In genomic region chr2:27792759-27793158, GRCh38 we compare ENCODE assay signal across 15 cellular contexts. TPM values are rescaled to one million over a fixed set of nuclear protein-coding genes. Genes with fewer than 3 reads are reported as not detected.
A peak's percentile ranks its signal among the peaks of the same experiment; 100 is the strongest.
DNase-seq lines count a peak whose midpoint lies in the region; ATAC-seq, FAIRE-seq and TF ChIP-seq lines count a peak whose summit lies in the region.
"Had no signal": no experiment of that assay in that cellular context is flagged by ENCODE, and none has a peak within 500 bp of the region (broad histone marks: within the 10 kb centered on the region; RNA-seq: fewer than 3 reads in every experiment).

No MANE protein-coding gene starts in this region.

- intact Hi-C loops in ascending aorta (cut with DNase I) (no loop called here), sigmoid colon (cut with DNase I) (no loop called here), cardiac septum (cut with DNase I) (no loop called here)

- peak; percentile 62 for FAIRE-seq in keratinocyte (lab: Jason Lieb, UNC)

- DNase-seq in Daoy (ENCODE audit: low read depth) (peak; percentile 64), NB4 (ENCODE audit: low read depth) (peak; percentile 63), astrocyte of the spinal cord (ENCODE audit: low read depth, low spot score) (peak; percentile 54), keratinocyte (ENCODE audit: low read depth, low spot score) (no peak), ascending aorta (ENCODE audit: low spot score in 2 of 2) (no peak), sigmoid colon (no peak), cardiac septum (ENCODE audit: low spot score) (no peak)
- DNase-seq: activated naive CD4-positive, alpha-beta T cell; C1 segment of cervical spinal cord; effector memory CD8-positive, alpha-beta T cell; left cardiac atrium; NCI-H1092 treated with DMSO at 0.1 percent for 48 hours had no signal

- H3K9me3 ChIP-seq in keratinocyte (ENCODE audit: control insufficient read depth, low read depth, low read length) (no peaks in the 10 kb centered on the region), ascending aorta (no peaks in the 10 kb centered on the region), sigmoid colon (no peaks in the 10 kb centered on the region)
- H3K9me3 ChIP-seq: prostate gland had no signal

- no peak for TF ChIP-seq EP300 in sigmoid colon (IDR thresholded peaks at IDR 0.05)

- TF ChIP-seq POLR2A in NB4 (IDR thresholded peaks at IDR 0.05; ENCODE audit: extremely low read depth, insufficient read length) (no peak), sigmoid colon (IDR thresholded peaks at IDR 0.05) (no peak)

- H3K4me3 ChIP-seq in NB4 (ENCODE audit: low read depth, low read length) (no peak overlapping the region), astrocyte of the spinal cord (ENCODE audit: low read depth, low read length) (no peak overlapping the region), keratinocyte (ENCODE audit: control insufficient read depth in 2 of 3, extremely low read depth in 1 of 3, insufficient read depth in 2 of 3, low read depth in 1 of 3, low read length in 3 of 3) (no peak overlapping the region), ascending aorta (no peak overlapping the region), sigmoid colon (no peak overlapping the region)
- H3K4me3 ChIP-seq: GM12878, prostate gland had no signal

- no peaks in the 10 kb centered on the region for H3K36me3 ChIP-seq in keratinocyte (ENCODE audit: control insufficient read depth in 2 of 2, extremely low read depth in 1 of 2, insufficient read depth in 2 of 2, low read length in 2 of 2)
- H3K36me3 ChIP-seq in ascending aorta: no peaks in the 10 kb centered on the region
- no peaks in the 10 kb centered on the region for H3K36me3 ChIP-seq in sigmoid colon
- H3K36me3 ChIP-seq: prostate gland had no signal

- dilution Hi-C loops in keratinocyte (cut with MboI; ENCODE audit: extremely low pct_ligation_motif_present, low sequenced_read_pairs): no loop called here

- no peak overlapping the region for H3K9ac ChIP-seq in keratinocyte (ENCODE audit: control insufficient read depth, extremely low read depth, insufficient read depth, low read length)

- H3K27ac ChIP-seq in keratinocyte (ENCODE audit: control insufficient read depth, insufficient read depth, low read length) (no peak overlapping the region), ascending aorta (peak overlapping the region in 1 of 2 donors; percentile 47), sigmoid colon (no peak overlapping the region)
- H3K27ac ChIP-seq: prostate gland had no signal

- TF ChIP-seq CTCF in NB4 (IDR thresholded peaks at IDR 0.05; ENCODE audit: low read depth, low read length) (no peak), astrocyte of the spinal cord (IDR thresholded peaks at IDR 0.05; ENCODE audit: low read depth, low read length) (no peak), keratinocyte (optimal IDR thresholded peaks at IDR 0.05 in 1 of 3, IDR thresholded peaks at IDR 0.05 in 1 of 3, conservative IDR thresholded peaks at IDR 0.05 in 1 of 3; ENCODE audit: extremely low read depth in 1 of 3, insufficient read depth in 2 of 3, low read length in 3 of 3) (no peak), ascending aorta (IDR thresholded peaks at IDR 0.05) (no peak), sigmoid colon (IDR thresholded peaks at IDR 0.05) (no peak)

- H3K4me1 ChIP-seq in keratinocyte (ENCODE audit: control insufficient read depth, extremely low read depth, insufficient read depth, low read length): peaks cover 11% of the 10 kb centered on the region
- H3K4me1 ChIP-seq in ascending aorta: peaks cover 16 to 28% of the 10 kb centered on the region in 2 donors
- H3K4me1 ChIP-seq in sigmoid colon: peaks cover 0 to 28% (median 28%) of the 10 kb centered on the region in 4 donors
- H3K4me1 ChIP-seq: prostate gland had no signal

- H3K27me3 ChIP-seq in keratinocyte (ENCODE audit: control insufficient read depth, extremely low read depth, insufficient read depth, low read length) (no peaks in the 10 kb centered on the region), ascending aorta (no peaks in the 10 kb centered on the region), sigmoid colon (no peaks in the 10 kb centered on the region)

- H2AFZ ChIP-seq in keratinocyte (ENCODE audit: control insufficient read depth, low read length): peak overlapping the region; percentile 61

- no peaks in the 10 kb centered on the region for H4K20me1 ChIP-seq in keratinocyte (ENCODE audit: control insufficient read depth, extremely low read depth, insufficient read depth, low read length)

- no peaks in the 10 kb centered on the region for H3K79me2 ChIP-seq in keratinocyte (ENCODE audit: control insufficient read depth, insufficient read depth, low read length)

- H3K4me2 ChIP-seq in keratinocyte (ENCODE audit: control insufficient read depth, extremely low read depth, insufficient read depth, low read depth, low read length): no peak overlapping the region

- no peaks in the 10 kb centered on the region for H3K9me1 ChIP-seq in keratinocyte (ENCODE audit: control insufficient read depth, extremely low read depth, insufficient read depth, low read length)

- in situ Hi-C loops in astrocyte of the spinal cord (cut with HindIII; ENCODE audit: low sequenced_read_pairs): no loop called here

- no peak for ATAC-seq in HG02840 (IDR thresholded peaks at IDR 0.05; ENCODE audit: low FRiP score, unreplicated experiment)
- ATAC-seq: effector memory CD8-positive, alpha-beta T cell; GM12878; left cardiac atrium had no signal

RNA-seq across cellular contexts. Expression of gene MRPL33, which starts 21.2 kb away (rescaled TPM):
- 175 and 232 TPM in 2 replicates for total RNA-seq in Daoy (2014; rRNA removed; shearing (Covaris generic))
- polyA plus RNA-seq in keratinocyte: 51.9 to 110 TPM (median 94.4 TPM) in 3 replicates
- polyA plus RNA-seq in keratinocyte (2011; ENCODE audit: low read depth): 184 TPM
- polyA plus RNA-seq in keratinocyte (2011; cell fraction: cytosol; rRNA removed): 99.0 and 109 TPM in 2 replicates
- 27.6 and 50.4 TPM in 2 replicates for polyA plus RNA-seq in keratinocyte (2011; cell fraction: nucleus; rRNA removed)
- polyA plus RNA-seq in keratinocyte (2012; ENCODE audit: low replicate concordance): 87.9 and 140 TPM in 2 replicates
- 0.82 to 7.8 TPM (median 2.7 TPM) in 3 replicates for polyA minus RNA-seq in keratinocyte
- polyA minus RNA-seq in keratinocyte (2011; cell fraction: cytosol; rRNA and poly(A)+ RNA removed): 10.9 TPM
- polyA minus RNA-seq in keratinocyte (2011; cell fraction: nucleus; rRNA and poly(A)+ RNA removed): 9.3 and 11.8 TPM in 2 replicates
- total RNA-seq in ascending aorta: 3.4 TPM
- total RNA-seq in sigmoid colon: 100 to 1,000 TPM; 178 to 324 (median 239) TPM
- polyA plus RNA-seq in sigmoid colon: 100 to 1,000 TPM; 110 to 208 (median 152) TPM
- total RNA-seq in cardiac septum: 258 TPM

Comparison
In these comparisons a context has a peak if more than half of its experiments do, and no peak if none do; other contexts are left out.
1. DNase-seq: peak in Daoy (single experiment), NB4 (single experiment) and astrocyte of the spinal cord (single experiment); none in keratinocyte (single experiment), ascending aorta (0 of 2), sigmoid colon (single experiment) and cardiac septum (single experiment).
2. RNA of gene MRPL33, which starts 21.2 kb away (total RNA-seq): 178 to 324 TPM in sigmoid colon, 258 TPM in cardiac septum (single experiment) and 175 to 232 TPM in Daoy; 3.4 TPM in ascending aorta (single experiment); every median in the first group is over 10 times any median in the second.